Comparison of ENCODE assay signal across 24 cellular contexts in the genomic region with DNA sequence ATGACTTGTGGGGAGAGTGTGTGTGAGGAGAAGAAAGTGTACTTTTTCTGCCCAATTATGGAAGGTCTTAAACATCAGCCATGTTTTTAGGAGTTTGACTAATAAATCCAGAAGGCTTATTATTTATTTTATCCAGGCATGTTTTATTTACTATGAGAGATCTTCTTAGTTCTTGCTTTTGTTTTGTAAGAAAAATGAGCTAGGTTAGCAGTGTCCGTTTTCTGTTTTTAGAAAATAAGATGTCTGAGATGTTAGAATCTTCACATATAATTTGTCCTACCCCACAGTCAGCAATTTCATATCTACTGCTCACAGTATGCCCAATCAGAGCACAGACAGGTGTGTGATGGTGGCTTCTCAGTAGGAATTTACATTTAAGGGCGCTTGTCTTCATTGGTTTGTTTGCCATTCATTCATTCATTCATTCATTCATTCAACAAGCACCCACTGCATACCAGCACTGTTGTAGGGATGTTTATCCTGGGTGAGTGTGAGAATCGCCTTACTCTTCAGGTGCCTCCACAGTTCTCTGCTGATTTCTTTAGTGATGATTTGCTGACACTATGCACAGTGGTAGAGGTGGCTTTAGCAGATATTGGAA.
DNase-seq lines count a peak whose midpoint lies in the region; ATAC-seq, FAIRE-seq and TF ChIP-seq lines count a peak whose summit lies in the region.
"Had no signal": no experiment of that assay in that cellular context is flagged by ENCODE, and none has a peak within 500 bp of the region (broad histone marks: within the 10 kb centered on the region; RNA-seq: fewer than 3 reads in every experiment).

No MANE protein-coding gene starts in this region.

- no peaks in the 10 kb centered on the region for H3K27me3 Mint-ChIP-seq in CD4-positive, CD25-positive, alpha-beta regulatory T cell
- H3K27me3 Mint-ChIP-seq: CD4-positive, alpha-beta memory T cell had no signal

- H3K4me1 ChIP-seq in CD4-positive, CD25-positive, alpha-beta regulatory T cell (ENCODE audit: control insufficient read depth, insufficient read depth, low read length, poor library complexity, severe bottlenecking) = peaks cover 10% of the 10 kb centered on the region
- H3K4me1 ChIP-seq in HCT116 (ENCODE audit: control insufficient read depth in 1 of 2, insufficient read depth in 2 of 2, low read length in 2 of 2) = peaks cover 3 to 22% of the 10 kb centered on the region in 2 experiments; a peak in 2 of 4 replicates
- no peaks in the 10 kb centered on the region for H3K4me1 ChIP-seq in GM12878 (ENCODE audit: control insufficient read depth, insufficient read depth, low read length)
- H3K4me1 ChIP-seq in osteoblast (ENCODE audit: insufficient read depth, low read length) = peaks cover 14% of the 10 kb centered on the region
- no peaks in the 10 kb centered on the region for H3K4me1 ChIP-seq in suprapubic skin
- H3K4me1 ChIP-seq in colonic mucosa = no peaks in the 10 kb centered on the region

- FAIRE-seq in GM12878 (lab: Jason Lieb, UNC) = no peak
- FAIRE-seq: H54 had no signal

- no peak overlapping the region for H3K4me3 Mint-ChIP-seq in CD4-positive, CD25-positive, alpha-beta regulatory T cell
- H3K4me3 Mint-ChIP-seq: CD4-positive, alpha-beta memory T cell; HFFc6 had no signal

- H4K20me1 ChIP-seq in HCT116 (ENCODE audit: insufficient read depth) (no peaks in the 10 kb centered on the region), GM12878 (ENCODE audit: control insufficient read depth, insufficient read depth) (no peaks in the 10 kb centered on the region), osteoblast (ENCODE audit: insufficient read depth, low read length) (no peaks in the 10 kb centered on the region)
- H4K20me1 ChIP-seq: BLaER1 had no signal

- POLR2A ChIA-PET in HCT116 (lab: Charles Lee) (no interaction called here), GM12878 (lab: Charles Lee) (no interaction called here)

- no peak overlapping the region for H2AFZ ChIP-seq in HCT116 (ENCODE audit: low read depth, low read length, poor library complexity, severe bottlenecking)
- no peak overlapping the region for H2AFZ ChIP-seq in GM12878 (ENCODE audit: control insufficient read depth, low read depth, low read length)
- H2AFZ ChIP-seq in osteoblast (ENCODE audit: low read length) = no peak overlapping the region

- no peak for TF ChIP-seq EP300 in GM12878 (IDR thresholded peaks at IDR 0.05; ENCODE audit: borderline replicate concordance in 1 of 2, control insufficient read depth in 1 of 2, low read depth in 2 of 2, low read length in 2 of 2)
- no peak for TF ChIP-seq EP300 in suprapubic skin (IDR thresholded peaks at IDR 0.05)

- H3K4me2 ChIP-seq in HCT116 (ENCODE audit: low read length) = 0 out of 2 replicates have a peak overlapping the region, but pooled peaks have one; percentile 38
- no peak overlapping the region for H3K4me2 ChIP-seq in GM12878 (ENCODE audit: control insufficient read depth, insufficient read depth)
- no peak overlapping the region for H3K4me2 ChIP-seq in osteoblast (ENCODE audit: insufficient read depth, low read length)

- TF ChIP-seq POLR2A in HCT116 (IDR thresholded peaks at IDR 0.05; ENCODE audit: borderline replicate concordance, extremely low read depth, insufficient read depth, insufficient read length) = no peak
- no peak for TF ChIP-seq POLR2A in GM12878 (IDR thresholded peaks at IDR 0.05; ENCODE audit: low read depth, low read length)
- no peak for TF ChIP-seq POLR2A in suprapubic skin (IDR thresholded peaks at IDR 0.05)

- H3K4me3 ChIP-seq in CD4-positive, CD25-positive, alpha-beta regulatory T cell (ENCODE audit: low read depth, low read length) = no peak overlapping the region
- H3K4me3 ChIP-seq in HCT116 (replicated peaks in 1 of 2; ENCODE audit: low read depth in 1 of 2, low read length in 2 of 2) (no peak overlapping the region), GM12878 (no peak overlapping the region), osteoblast (ENCODE audit: insufficient read depth, low read length) (no peak overlapping the region), suprapubic skin (no peak overlapping the region), colonic mucosa (no peak overlapping the region)
- H3K4me3 ChIP-seq: BLaER1 had no signal

- 58% methylated on average over 3 of the region's 3 CpGs for WGBS in GM12878 (ENCODE audit: insufficient coverage, insufficient replicate concordance, low lambda C conversion rate, missing lambda C conversion rate)
- WGBS in suprapubic skin = 98% methylated on average over 3 of the region's 3 CpGs

- peaks cover 3% of the 10 kb centered on the region for H3K36me3 Mint-ChIP-seq in CD4-positive, CD25-positive, alpha-beta regulatory T cell
- H3K36me3 Mint-ChIP-seq: CD4-positive, alpha-beta memory T cell had no signal

- H3K9me3 Mint-ChIP-seq in CD4-positive, CD25-positive, alpha-beta regulatory T cell = no peaks in the 10 kb centered on the region
- H3K9me3 Mint-ChIP-seq: CD4-positive, alpha-beta memory T cell; HFFc6 had no signal

- no peak overlapping the region for H3K27ac ChIP-seq in CD4-positive, CD25-positive, alpha-beta regulatory T cell (ENCODE audit: insufficient read depth, low read length, poor library complexity, severe bottlenecking)
- no peak overlapping the region for H3K27ac ChIP-seq in HCT116 (ENCODE audit: low read depth, low read length)
- no peak overlapping the region for H3K27ac ChIP-seq in GM12878 (ENCODE audit: control insufficient read depth, insufficient read depth)
- H3K27ac ChIP-seq in osteoblast (ENCODE audit: low read depth, low read length) = no peak overlapping the region
- H3K27ac ChIP-seq in suprapubic skin = no peak overlapping the region
- no peak overlapping the region for H3K27ac ChIP-seq in colonic mucosa
- H3K27ac ChIP-seq: BLaER1 had no signal

- SMC1A ChIA-PET in GM12878 (lab: Charles Lee; ENCODE audit: uncharacterized antibody, unreplicated experiment) = interaction anchor here (1.0 to 2.7 kb wide), 4 partner anchors 9 to 342 kb away, joined by 3 to 5 read pairs (median 4); no protein-coding TSS in a partner anchor

- TF ChIP-seq CTCF in HCT116 (IDR thresholded peaks at IDR 0.05 in 2 of 3, conservative IDR thresholded peaks at IDR 0.05 in 1 of 3; ENCODE audit: borderline replicate concordance in 1 of 3, insufficient read depth in 1 of 3, low read depth in 2 of 3, low read length in 2 of 3) (no peak), GM12878 (IDR thresholded peaks at IDR 0.05 in 2 of 3, conservative IDR thresholded peaks at IDR 0.05 in 1 of 3; ENCODE audit: control insufficient read depth in 2 of 3, extremely low read depth in 1 of 3, insufficient read depth in 1 of 3, low read depth in 3 of 3, low read length in 3 of 3) (no peak), osteoblast (IDR thresholded peaks at IDR 0.05; ENCODE audit: extremely low read depth, low read depth, low read length) (no peak), suprapubic skin (IDR thresholded peaks at IDR 0.05) (no peak), colonic mucosa (IDR thresholded peaks at IDR 0.05) (no peak)

- H3K27me3 ChIP-seq in CD4-positive, CD25-positive, alpha-beta regulatory T cell (ENCODE audit: control insufficient read depth, insufficient read depth, low read length) = no peaks in the 10 kb centered on the region
- H3K27me3 ChIP-seq in HCT116 (ENCODE audit: insufficient read depth, low read length) = no peaks in the 10 kb centered on the region
- no peaks in the 10 kb centered on the region for H3K27me3 ChIP-seq in GM12878 (replicated peaks in 1 of 2; ENCODE audit: control insufficient read depth in 2 of 2, insufficient read depth in 2 of 2, low read length in 1 of 2)
- H3K27me3 ChIP-seq in osteoblast (ENCODE audit: insufficient read depth, low read length) = no peaks in the 10 kb centered on the region
- no peaks in the 10 kb centered on the region for H3K27me3 ChIP-seq in suprapubic skin
- no peaks in the 10 kb centered on the region for H3K27me3 ChIP-seq in colonic mucosa
- H3K27me3 ChIP-seq: BLaER1 had no signal

- RAD21 ChIA-PET in HCT116 (lab: Charles Lee; ENCODE audit: low non-redundant PET in 1 of 2, low total read pairs in 2 of 2, uncharacterized antibody in 2 of 2, unreplicated experiment in 2 of 2) = no interaction called here
- RAD21 ChIA-PET in GM12878 (lab: Charles Lee; ENCODE audit: unreplicated experiment) = no interaction called here

- CTCF ChIA-PET in HCT116 (lab: Charles Lee) = interaction anchor here (1.0 kb wide), 1 partner anchor 315 kb away, joined by 3 read pairs; no protein-coding TSS in a partner anchor
- CTCF ChIA-PET in GM12878 (lab: Yijun Ruan, JAX) = no interaction called here

- H3K4me1 Mint-ChIP-seq in CD4-positive, CD25-positive, alpha-beta regulatory T cell = peaks cover 10 to 47% (median 19%) of the 10 kb centered on the region in 4 donors

- no TSS peak for BruUV-seq in HCT116 (replicated peaks; lab: Mats Ljungman, UMichigan)
- BruUV-seq in GM12878 (replicated peaks; lab: Mats Ljungman, UMichigan) = no TSS peak

- intact Hi-C loops in HCT116 (cut with micrococcal nuclease) (no loop called here), GM12878 (cut with micrococcal nuclease; ENCODE audit: unreplicated experiment) (no loop called here), colonic mucosa (cut with DNase I) (loop anchor here (10.0 kb wide), 2 partner anchors 196 to 214 kb away; no protein-coding TSS in a partner anchor)

- DNase-seq in CD4-positive, CD25-positive, alpha-beta regulatory T cell = no peak
- DNase-seq in HCT116 (ENCODE audit: low read depth, low spot score) (no peak), GM12878 (ENCODE audit: low read depth, low spot score) (no peak), osteoblast (ENCODE audit: insufficient read length, low spot score, missing footprints) (peak; percentile 62), suprapubic skin (ENCODE audit: low spot score in 2 of 2) (no peak), colonic mucosa (no peak), ACHN (no peak), GOT3 (lab: John Stamatoyannopoulos, UW) (no peak)
- DNase-seq: Calu3; CD4-positive, alpha-beta memory T cell; DMS153; GDM1; HFFc6; KG1; NCI-H1092 treated with DMSO at 0.1 percent for 48 hours; NCI-H2029 treated with DMSO at 0.1 percent for 48 hours; NCI-H226; NCI-H510A treated with DMSO at 0.1 percent for 48 hours; NCI-H774; NK-92 treated with Interleukin-12 subunit alpha and Interleukin-12 subunit beta, amount 100 ng/mL, for 24 hours; SIG-M5 had no signal

- no peaks in the 10 kb centered on the region for H3K9me3 ChIP-seq in CD4-positive, CD25-positive, alpha-beta regulatory T cell (ENCODE audit: control insufficient read depth in 2 of 2, low read length in 2 of 2)
- H3K9me3 ChIP-seq in HCT116 (ENCODE audit: control insufficient read depth in 1 of 2, insufficient read depth in 1 of 2, low read depth in 1 of 2, low read length in 2 of 2) = no peaks in the 10 kb centered on the region
- H3K9me3 ChIP-seq in GM12878 (replicated peaks; ENCODE audit: control insufficient read depth, insufficient read depth, low read length) = no peaks in the 10 kb centered on the region; the same call in 2 of the 3 replicates
- H3K9me3 ChIP-seq in osteoblast (ENCODE audit: low read depth, low read length) = no peaks in the 10 kb centered on the region
- no peaks in the 10 kb centered on the region for H3K9me3 ChIP-seq in suprapubic skin
- H3K9me3 ChIP-seq in colonic mucosa = no peaks in the 10 kb centered on the region

- H3K9me2 ChIP-seq in HCT116 (ENCODE audit: insufficient read depth) = no peaks in the 10 kb centered on the region

- peak overlapping the region in 2 of 3 donors; percentile 42 to 80 for H3K27ac Mint-ChIP-seq in CD4-positive, CD25-positive, alpha-beta regulatory T cell
- H3K27ac Mint-ChIP-seq: HFFc6 had no signal

- no peak for TF ChIP-seq RAD21 in HCT116 (IDR thresholded peaks at IDR 0.05; ENCODE audit: low read depth)
- TF ChIP-seq RAD21 in GM12878 (IDR thresholded peaks at IDR 0.05; ENCODE audit: insufficient read depth, low read depth, low read length) = no peak

- no peaks in the 10 kb centered on the region for H3K79me2 ChIP-seq in HCT116 (ENCODE audit: insufficient read depth, low read length)
- H3K79me2 ChIP-seq in GM12878 (ENCODE audit: control insufficient read depth, insufficient read depth, low read length) = no peaks in the 10 kb centered on the region
- no peaks in the 10 kb centered on the region for H3K79me2 ChIP-seq in osteoblast (ENCODE audit: insufficient read depth, low read length)

- in situ Hi-C loops in GM12878 (cut with MboI) = no loop called here
- in situ Hi-C loops in ACHN (cut with HindIII; ENCODE audit: low pct_ligation_motif_present, low pct_unique_long_range_greater_than_20kb, low sequenced_read_pairs) = no loop called here

- no peaks in the 10 kb centered on the region for H3K36me3 ChIP-seq in CD4-positive, CD25-positive, alpha-beta regulatory T cell (ENCODE audit: control insufficient read depth, insufficient read depth, low read length)
- H3K36me3 ChIP-seq in HCT116 (ENCODE audit: control insufficient read depth in 1 of 2, insufficient read depth in 2 of 2, low read length in 2 of 2) (no peaks in the 10 kb centered on the region), GM12878 (ENCODE audit: control insufficient read depth in 2 of 2, insufficient read depth in 2 of 2, low read length in 1 of 2) (no peaks in the 10 kb centered on the region), osteoblast (ENCODE audit: insufficient read depth, low read length) (no peaks in the 10 kb centered on the region), suprapubic skin (no peaks in the 10 kb centered on the region), colonic mucosa (no peaks in the 10 kb centered on the region)
- H3K36me3 ChIP-seq: BLaER1 had no signal

- ATAC-seq in CD4-positive, CD25-positive, alpha-beta regulatory T cell (ENCODE audit: low read depth in 2 of 2) = no peak
- ATAC-seq in HCT116 (no peak), GM12878 (no peak)
- ATAC-seq: Panc1 had no signal

- H3K9ac ChIP-seq in HCT116 (ENCODE audit: low read length) (no peak overlapping the region), GM12878 (ENCODE audit: control insufficient read depth, insufficient read depth, low read length) (no peak overlapping the region), colonic mucosa (ENCODE audit: low read depth in 2 of 2, low read length in 2 of 2) (no peak overlapping the region)
- H3K9ac ChIP-seq: BLaER1 had no signal
